ENCODE assay signal across 1 cellular context in the genomic region with DNA sequence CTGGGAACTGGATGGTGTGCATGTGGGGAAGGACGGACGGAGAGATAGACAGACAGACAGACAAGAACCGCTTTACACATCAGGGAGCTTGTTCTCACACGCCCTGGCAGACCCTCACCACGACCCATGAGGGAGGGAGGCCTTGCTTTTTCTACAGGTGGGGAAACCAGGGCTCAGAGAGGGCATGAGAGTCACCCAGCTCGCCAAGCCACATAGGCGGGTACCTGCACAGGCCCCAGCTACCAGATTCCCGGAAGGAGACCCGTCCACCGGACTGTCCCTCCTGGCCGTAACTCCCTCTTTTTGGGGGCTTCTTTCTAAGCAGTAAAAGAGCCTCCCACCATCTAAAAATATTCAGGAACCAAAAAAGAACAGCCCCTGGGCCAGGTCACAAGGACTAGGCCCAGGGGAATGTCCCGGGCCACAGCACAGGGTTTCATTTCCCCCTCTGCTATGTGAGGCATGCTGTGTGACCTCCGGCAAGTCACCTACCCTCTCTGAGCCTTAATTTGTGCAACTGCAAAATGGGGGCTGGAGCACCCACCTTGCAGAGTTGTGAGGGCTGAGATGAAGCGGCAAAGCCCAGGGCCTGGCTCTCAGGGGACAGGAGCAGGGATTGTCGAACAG.
A peak's percentile ranks its signal among the peaks of the same experiment; 100 is the strongest.
TF ChIP-seq lines count a peak whose summit lies in the region.

No MANE protein-coding gene starts in this region.

TF ChIP-seq in K562, 482 proteins besides CTCF, POLR2A, EP300 and RAD21 (continued from another document):
- TF ChIP-seq, protein P1, sequence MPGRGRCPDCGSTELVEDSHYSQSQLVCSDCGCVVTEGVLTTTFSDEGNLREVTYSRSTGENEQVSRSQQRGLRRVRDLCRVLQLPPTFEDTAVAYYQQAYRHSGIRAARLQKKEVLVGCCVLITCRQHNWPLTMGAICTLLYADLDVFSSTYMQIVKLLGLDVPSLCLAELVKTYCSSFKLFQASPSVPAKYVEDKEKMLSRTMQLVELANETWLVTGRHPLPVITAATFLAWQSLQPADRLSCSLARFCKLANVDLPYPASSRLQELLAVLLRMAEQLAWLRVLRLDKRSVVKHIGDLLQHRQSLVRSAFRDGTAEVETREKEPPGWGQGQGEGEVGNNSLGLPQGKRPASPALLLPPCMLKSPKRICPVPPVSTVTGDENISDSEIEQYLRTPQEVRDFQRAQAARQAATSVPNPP (IDR thresholded peaks at IDR 0.05; ENCODE audit: borderline replicate concordance, insufficient read depth, insufficient read length) = no peak
- TF ChIP-seq FOXM1 (IDR thresholded peaks at IDR 0.05; ENCODE audit: low read depth) (no peak), FOXM1 (CRISPR knock-in tag; IDR thresholded peaks at IDR 0.05; ENCODE audit: low read depth) (no peak), ZFP36 (IDR thresholded peaks at IDR 0.05; ENCODE audit: low read depth, low read length, partially characterized antibody) (peak; percentile 80), BCOR (IDR thresholded peaks at IDR 0.05) (peak; percentile 75; the same call in 1 of the 2 replicates), SETDB1 (IDR thresholded peaks at IDR 0.05; ENCODE audit: low read length) (no peak), RCOR1 (IDR thresholded peaks at IDR 0.05; ENCODE audit: borderline replicate concordance in 1 of 2, low read depth in 2 of 2, low read length in 2 of 2) (peak in 1 of 2 experiments; percentile 37; a peak in 1 of 4 replicates), BRF1 (IDR thresholded peaks at IDR 0.05; ENCODE audit: borderline replicate concordance, extremely low read depth, insufficient read length) (no peak), KDM1A (IDR thresholded peaks at IDR 0.05) (peak; percentile 39 to 45; a peak in 2 of 4 replicates), PHB (CRISPR knock-in tag; IDR thresholded peaks at IDR 0.05) (no peak), PPARD (CRISPR knock-in tag; IDR thresholded peaks at IDR 0.05) (no peak), NFIC (IDR thresholded peaks at IDR 0.05) (no peak), ZNF197 (CRISPR knock-in tag; IDR thresholded peaks at IDR 0.05; ENCODE audit: low read depth) (no peak), CCAR2 (IDR thresholded peaks at IDR 0.05; ENCODE audit: low read depth, low read length) (no peak)
- TF ChIP-seq, protein P2, sequence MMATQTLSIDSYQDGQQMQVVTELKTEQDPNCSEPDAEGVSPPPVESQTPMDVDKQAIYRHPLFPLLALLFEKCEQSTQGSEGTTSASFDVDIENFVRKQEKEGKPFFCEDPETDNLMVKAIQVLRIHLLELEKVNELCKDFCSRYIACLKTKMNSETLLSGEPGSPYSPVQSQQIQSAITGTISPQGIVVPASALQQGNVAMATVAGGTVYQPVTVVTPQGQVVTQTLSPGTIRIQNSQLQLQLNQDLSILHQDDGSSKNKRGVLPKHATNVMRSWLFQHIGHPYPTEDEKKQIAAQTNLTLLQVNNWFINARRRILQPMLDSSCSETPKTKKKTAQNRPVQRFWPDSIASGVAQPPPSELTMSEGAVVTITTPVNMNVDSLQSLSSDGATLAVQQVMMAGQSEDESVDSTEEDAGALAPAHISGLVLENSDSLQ (IDR thresholded peaks at IDR 0.05) = no peak
- TF ChIP-seq, protein P3, sequence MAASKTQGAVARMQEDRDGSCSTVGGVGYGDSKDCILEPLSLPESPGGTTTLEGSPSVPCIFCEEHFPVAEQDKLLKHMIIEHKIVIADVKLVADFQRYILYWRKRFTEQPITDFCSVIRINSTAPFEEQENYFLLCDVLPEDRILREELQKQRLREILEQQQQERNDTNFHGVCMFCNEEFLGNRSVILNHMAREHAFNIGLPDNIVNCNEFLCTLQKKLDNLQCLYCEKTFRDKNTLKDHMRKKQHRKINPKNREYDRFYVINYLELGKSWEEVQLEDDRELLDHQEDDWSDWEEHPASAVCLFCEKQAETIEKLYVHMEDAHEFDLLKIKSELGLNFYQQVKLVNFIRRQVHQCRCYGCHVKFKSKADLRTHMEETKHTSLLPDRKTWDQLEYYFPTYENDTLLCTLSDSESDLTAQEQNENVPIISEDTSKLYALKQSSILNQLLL (CRISPR knock-in tag; IDR thresholded peaks at IDR 0.05; ENCODE audit: borderline replicate concordance) = no peak
- TF ChIP-seq, protein P4, sequence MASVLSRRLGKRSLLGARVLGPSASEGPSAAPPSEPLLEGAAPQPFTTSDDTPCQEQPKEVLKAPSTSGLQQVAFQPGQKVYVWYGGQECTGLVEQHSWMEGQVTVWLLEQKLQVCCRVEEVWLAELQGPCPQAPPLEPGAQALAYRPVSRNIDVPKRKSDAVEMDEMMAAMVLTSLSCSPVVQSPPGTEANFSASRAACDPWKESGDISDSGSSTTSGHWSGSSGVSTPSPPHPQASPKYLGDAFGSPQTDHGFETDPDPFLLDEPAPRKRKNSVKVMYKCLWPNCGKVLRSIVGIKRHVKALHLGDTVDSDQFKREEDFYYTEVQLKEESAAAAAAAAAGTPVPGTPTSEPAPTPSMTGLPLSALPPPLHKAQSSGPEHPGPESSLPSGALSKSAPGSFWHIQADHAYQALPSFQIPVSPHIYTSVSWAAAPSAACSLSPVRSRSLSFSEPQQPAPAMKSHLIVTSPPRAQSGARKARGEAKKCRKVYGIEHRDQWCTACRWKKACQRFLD (CRISPR knock-in tag; IDR thresholded peaks at IDR 0.05) = no peak
